ENCODE assay signal across 8 cellular contexts in the genomic region with DNA sequence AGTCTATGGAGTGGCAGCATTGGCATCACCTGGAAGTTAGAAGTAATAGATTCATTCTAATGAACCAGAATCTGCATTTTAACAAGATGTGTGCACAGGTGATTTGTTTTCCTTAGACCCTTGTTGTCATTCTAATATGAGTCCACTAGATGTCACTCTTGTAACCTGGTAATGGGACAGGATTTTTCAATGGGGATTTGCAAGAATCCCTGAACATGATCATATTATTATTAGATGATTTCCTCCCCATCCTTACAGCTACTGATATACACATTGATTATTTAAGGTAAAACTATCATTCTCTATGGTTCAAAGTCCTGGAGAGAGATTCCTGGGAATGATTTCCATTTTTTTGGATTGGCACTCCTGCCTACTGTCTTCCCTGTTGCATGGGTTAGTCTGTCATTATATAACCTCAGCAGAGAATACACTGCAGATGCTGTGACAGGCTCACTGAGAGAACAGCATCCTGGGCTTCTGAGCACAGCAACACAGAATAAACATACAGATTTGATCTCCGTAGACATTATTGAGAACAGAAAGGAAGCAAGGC.
A peak's percentile ranks its signal among the peaks of the same experiment; 100 is the strongest.
DNase-seq lines count a peak whose midpoint lies in the region; ATAC-seq, FAIRE-seq and TF ChIP-seq lines count a peak whose summit lies in the region.

No MANE protein-coding gene starts in this region.

- no peaks in the 10 kb centered on the region for H3K79me2 ChIP-seq in endothelial cell of umbilical vein (ENCODE audit: control insufficient read depth, insufficient read depth, low read length)

- POLR2A ChIA-PET in AG04449 (lab: Yijun Ruan, JAX): interaction anchor here (1.1 kb wide), 1 partner anchor 434 kb away, joined by 3 read pairs; no protein-coding TSS in a partner anchor
- POLR2A ChIA-PET in Panc1 (lab: Charles Lee): no interaction called here
- POLR2A ChIA-PET in endothelial cell of umbilical vein (lab: Charles Lee): no interaction called here

- intact Hi-C loops in Panc1 (cut with micrococcal nuclease; ENCODE audit: unreplicated experiment) (loop anchor here (2.0 to 10.0 kb wide), 4 partner anchors 95 to 1403 kb away; no protein-coding TSS in a partner anchor), endothelial cell of umbilical vein (cut with micrococcal nuclease) (loop anchor here (1.0 to 5.0 kb wide), 7 partner anchors 31 to 1403 kb away; no protein-coding TSS in a partner anchor)

- dilution Hi-C loops in endothelial cell of umbilical vein (cut with MboI; ENCODE audit: extremely low pct_ligation_motif_present, low sequenced_read_pairs): no loop called here

- no peak for TF ChIP-seq POLR2A in GM12891 (IDR thresholded peaks at IDR 0.05; ENCODE audit: low read depth, low read length)
- TF ChIP-seq POLR2A in endothelial cell of umbilical vein (IDR thresholded peaks at IDR 0.05; ENCODE audit: low read depth, low read length): no peak

- H3K4me1 ChIP-seq in Panc1 (ENCODE audit: control insufficient read depth, insufficient read depth, low read length): no peaks in the 10 kb centered on the region
- H3K4me1 ChIP-seq in endothelial cell of umbilical vein (ENCODE audit: control insufficient read depth, extremely low read depth, insufficient read depth, low read length): peaks cover 2% of the 10 kb centered on the region

- FAIRE-seq in GM12891 (lab: Jason Lieb, UNC) (peak; percentile 71), endothelial cell of umbilical vein (lab: Jason Lieb, UNC) (peak; percentile 81)

- H3K27ac ChIP-seq in Panc1 (ENCODE audit: low read length): no peak overlapping the region
- H3K27ac ChIP-seq in endothelial cell of umbilical vein (ENCODE audit: insufficient read depth, low read depth, low read length): no peak overlapping the region

- BruUV-seq in Panc1 (replicated peaks; lab: Mats Ljungman, UMichigan): no TSS peak
- BruUV-seq in endothelial cell of umbilical vein (replicated peaks; lab: Mats Ljungman, UMichigan): no TSS peak

- ATAC-seq in Panc1 (peak; percentile 76), HG03432 (IDR thresholded peaks at IDR 0.05; ENCODE audit: unreplicated experiment) (no peak)

- H3K9me3 ChIP-seq in Panc1 (ENCODE audit: control insufficient read depth, insufficient read depth, low read depth, low read length) (no peaks in the 10 kb centered on the region), endothelial cell of umbilical vein (replicated peaks; ENCODE audit: control insufficient read depth, insufficient read depth, low read length) (no peaks in the 10 kb centered on the region)

- H4K20me1 ChIP-seq in endothelial cell of umbilical vein (replicated peaks; ENCODE audit: control insufficient read depth, extremely low read depth, insufficient read depth, low read length): no peaks in the 10 kb centered on the region

- H3K27me3 ChIP-seq in Panc1 (ENCODE audit: control insufficient read depth, insufficient read depth, low read length): no peaks in the 10 kb centered on the region
- no peaks in the 10 kb centered on the region for H3K27me3 ChIP-seq in endothelial cell of umbilical vein (ENCODE audit: control insufficient read depth in 2 of 2, insufficient read depth in 2 of 2, low read length in 2 of 2)

- CTCF ChIA-PET in AG04449 (lab: Yijun Ruan, JAX) (interaction anchor here (1.2 to 4.7 kb wide), 12 partner anchors 20 to 1367 kb away, joined by 3 to 51 read pairs (median 5); no protein-coding TSS in a partner anchor), Panc1 (lab: Charles Lee) (no interaction called here), endothelial cell of umbilical vein (lab: Charles Lee) (interaction anchor here (1.0 to 5.7 kb wide), 5 partner anchors 97 to 1382 kb away, joined by 3 to 87 read pairs (median 20); no protein-coding TSS in a partner anchor)

- TF ChIP-seq CTCF in AG04449 (IDR thresholded peaks at IDR 0.05; ENCODE audit: insufficient read depth, low read length, missing control alignments): peak; percentile 43
- TF ChIP-seq CTCF in Panc1 (IDR thresholded peaks at IDR 0.05): peak; percentile 83
- TF ChIP-seq CTCF in endothelial cell of umbilical vein (IDR thresholded peaks at IDR 0.05; ENCODE audit: extremely low read depth in 1 of 2, insufficient read depth in 1 of 2, low read depth in 1 of 2, low read length in 2 of 2): peak; percentile 42 to 47

- H2AFZ ChIP-seq in endothelial cell of umbilical vein (ENCODE audit: low read depth, low read length): peak overlapping the region; percentile 22

- in situ Hi-C loops in Panc1 (cut with HindIII; ENCODE audit: low pct_unique_long_range_greater_than_20kb, low sequenced_read_pairs): no loop called here

- no peak overlapping the region for H3K4me3 ChIP-seq in AG04449 (ENCODE audit: low read depth, low read length)
- no peak overlapping the region for H3K4me3 ChIP-seq in Panc1 (ENCODE audit: low read depth in 2 of 2, low read length in 2 of 2)
- H3K4me3 ChIP-seq in endothelial cell of umbilical vein (replicated peaks in 1 of 3; ENCODE audit: insufficient read depth in 1 of 3, low read depth in 1 of 3, low read length in 3 of 3): no peak overlapping the region

- H3K4me2 ChIP-seq in endothelial cell of umbilical vein (ENCODE audit: insufficient read depth, low read length): no peak overlapping the region

- H3K9ac ChIP-seq in endothelial cell of umbilical vein (replicated peaks; ENCODE audit: extremely low read depth, insufficient read depth, low read length): no peak overlapping the region

- DNase-seq in AG04449 (ENCODE audit: low read depth, low spot score): no peak
- peak; percentile 13 for DNase-seq in GM12891 (ENCODE audit: insufficient read length, low spot score)
- peak; percentile 60 for DNase-seq in HuH-7 (ENCODE audit: low spot score)
- peak; percentile 58 for DNase-seq in Panc1 (ENCODE audit: low read depth, low spot score)
- DNase-seq in endothelial cell of umbilical vein (ENCODE audit: low read depth, low spot score): peak; percentile 72
- peak; percentile 79 for DNase-seq in myocyte (ENCODE audit: low read depth)
- DNase-seq in stimulated activated CD4-positive, alpha-beta T cell treated with anti-CD3 and anti-CD28 coated beads, Interleukin-2, amount 100 ng/mL, for 24 hours: no peak

- H3K9me1 ChIP-seq in endothelial cell of umbilical vein (replicated peaks; ENCODE audit: control insufficient read depth, extremely low read depth, insufficient read depth, low read length): no peaks in the 10 kb centered on the region

- H3K36me3 ChIP-seq in Panc1 (ENCODE audit: control insufficient read depth, insufficient read depth, low read length) (no peaks in the 10 kb centered on the region), endothelial cell of umbilical vein (ENCODE audit: control insufficient read depth in 2 of 2, extremely low read depth in 1 of 2, insufficient read depth in 2 of 2, low read length in 2 of 2) (no peaks in the 10 kb centered on the region)

TF ChIP-seq in GM12891, 5 proteins besides CTCF, POLR2A, EP300 and RAD21:
- TF ChIP-seq TAF1 (IDR thresholded peaks at IDR 0.05; ENCODE audit: low read depth, low read length): no peak
- no peak for TF ChIP-seq PAX5 (IDR thresholded peaks at IDR 0.05; ENCODE audit: insufficient read depth, low read length, severe bottlenecking)

TF ChIP-seq in endothelial cell of umbilical vein, 7 proteins besides CTCF, POLR2A, EP300 and RAD21:
- TF ChIP-seq FOS (IDR thresholded peaks at IDR 0.05; ENCODE audit: borderline replicate concordance, insufficient read depth, low read length) (no peak), GATA2 (IDR thresholded peaks at IDR 0.05; ENCODE audit: insufficient read depth, insufficient read length, low read depth, low read length) (no peak), EZH2 (IDR thresholded peaks at IDR 0.05; ENCODE audit: borderline replicate concordance, low read depth, low read length, severe bottlenecking) (no peak), MYC (IDR thresholded peaks at IDR 0.05; ENCODE audit: low read depth, low read length) (no peak), POLR2AphosphoS5 (IDR thresholded peaks at IDR 0.05; ENCODE audit: insufficient read depth, low read depth, low read length) (no peak), JUN (IDR thresholded peaks at IDR 0.05; ENCODE audit: borderline replicate concordance, insufficient read depth, insufficient read length, low read depth) (no peak)
- TF ChIP-seq, protein P1, sequence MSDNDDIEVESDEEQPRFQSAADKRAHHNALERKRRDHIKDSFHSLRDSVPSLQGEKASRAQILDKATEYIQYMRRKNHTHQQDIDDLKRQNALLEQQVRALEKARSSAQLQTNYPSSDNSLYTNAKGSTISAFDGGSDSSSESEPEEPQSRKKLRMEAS (IDR thresholded peaks at IDR 0.05; ENCODE audit: insufficient read depth, insufficient read length): no peak

Comparison
In these comparisons a context has a peak if more than half of its experiments do, and no peak if none do; other contexts are left out.
1. DNase-seq: peak in GM12891 (single experiment), HuH-7 (single experiment), Panc1 (single experiment), endothelial cell of umbilical vein (single experiment) and myocyte (single experiment); none in AG04449 (single experiment) and stimulated activated CD4-positive, alpha-beta T cell treated with anti-CD3 and anti-CD28 coated beads, Interleukin-2, amount 100 ng/mL, for 24 hours (0 of 2).
2. Peak in every context shown above with its lines, with median percentiles within 50 percentile points of each other: CTCF ChIP-seq.